In the genomic region with DNA sequence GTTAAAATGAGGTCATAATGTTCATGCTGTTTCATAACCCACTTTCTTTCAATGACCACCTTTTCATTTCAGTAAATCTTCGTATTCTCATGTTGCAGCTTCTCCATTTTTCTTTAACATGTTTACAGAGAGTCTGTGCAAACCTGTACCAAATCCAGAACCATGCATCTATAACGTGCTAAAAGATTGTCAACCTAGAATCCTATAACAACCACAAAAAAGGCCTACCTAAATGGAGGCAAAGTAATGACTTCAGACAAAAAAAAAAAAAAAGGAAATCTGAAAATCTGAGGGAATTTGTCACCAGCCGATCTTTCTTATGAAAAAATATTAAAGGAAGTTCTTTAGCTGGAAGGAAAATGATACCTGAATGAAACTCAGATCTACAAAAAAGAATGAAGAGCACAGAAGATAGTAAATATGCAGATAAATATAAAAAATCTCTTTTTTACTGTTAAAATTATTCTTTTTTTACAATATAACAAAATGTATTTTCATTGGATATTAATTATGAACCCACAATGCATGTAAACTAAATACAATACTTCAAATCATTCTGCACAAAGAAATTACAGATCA, we compare ENCODE assay signal across 8 cellular contexts. TPM values are rescaled to one million over a fixed set of nuclear protein-coding genes. Genes with fewer than 3 reads are reported as not detected.
DNase-seq lines count a peak whose midpoint lies in the region; ATAC-seq, FAIRE-seq and TF ChIP-seq lines count a peak whose summit lies in the region.

No MANE protein-coding gene starts in this region.

- H3K4me1 ChIP-seq in mucosa of descending colon (ENCODE audit: low read depth) = no peaks in the 10 kb centered on the region

- DNase-seq in H54 (ENCODE audit: insufficient read length, low spot score) (no peak), astrocyte of the spinal cord (ENCODE audit: low read depth, low spot score) (no peak), mucosa of descending colon (no peak), NCI-H1694 (lab: John Stamatoyannopoulos, UW) (no peak), NCI-H2227 (lab: John Stamatoyannopoulos, UW; ENCODE audit: unreplicated experiment) (no peak)

- no peak for TF ChIP-seq CTCF in 22Rv1 (IDR thresholded peaks at IDR 0.05)
- no peak for TF ChIP-seq CTCF in astrocyte of the spinal cord (IDR thresholded peaks at IDR 0.05; ENCODE audit: low read depth, low read length)
- TF ChIP-seq CTCF in mucosa of descending colon (IDR thresholded peaks at IDR 0.05) = no peak

- ATAC-seq in mucosa of descending colon = no peak
- ATAC-seq in HG03135 (IDR thresholded peaks at IDR 0.05; ENCODE audit: unreplicated experiment) = no peak
- no peak for ATAC-seq in HG02798 (IDR thresholded peaks at IDR 0.05; ENCODE audit: poor library complexity, unreplicated experiment)

- in situ Hi-C loops in astrocyte of the spinal cord (cut with HindIII; ENCODE audit: low sequenced_read_pairs) = no loop called here

- TF ChIP-seq POLR2A in H54 (IDR thresholded peaks at IDR 0.05; ENCODE audit: low read depth, low read length) = no peak

- intact Hi-C loops in mucosa of descending colon (cut with DNase I, micrococcal nuclease) = no loop called here

- H3K9me3 ChIP-seq in mucosa of descending colon = no peaks in the 10 kb centered on the region

- H3K4me3 ChIP-seq in astrocyte of the spinal cord (ENCODE audit: low read depth, low read length) = peak overlapping the region; percentile 49
- H3K4me3 ChIP-seq in mucosa of descending colon = peak overlapping the region; percentile 20

- peak overlapping the region; percentile 78 for H3K27ac ChIP-seq in 22Rv1

- H3K36me3 ChIP-seq in mucosa of descending colon (ENCODE audit: low read depth) = no peaks in the 10 kb centered on the region

- peak; percentile 43 for FAIRE-seq in H54 (lab: Jason Lieb, UNC)

RNA-seq across cellular contexts. Expression of a gene that starts 1.4 kb away (rescaled TPM):
- total RNA-seq in mucosa of descending colon = 10 to 100 TPM in 2 of 3 donors, 1 to 10 TPM in 1; 4.2 to 19.5 (median 10.3) TPM

RNA-seq across cellular contexts. Expression of a gene that starts 57.4 kb away (rescaled TPM):
- 1 to 10 TPM; 1.5 to 5.5 (median 3.1) TPM for total RNA-seq in mucosa of descending colon
